27 cellular contexts compared by ENCODE assay signal in genomic region chr9:13550519-13550918, GRCh38.
DNase-seq lines count a peak whose midpoint lies in the region; ATAC-seq, FAIRE-seq and TF ChIP-seq lines count a peak whose summit lies in the region.
"Had no signal": no experiment of that assay in that cellular context is flagged by ENCODE, and none has a peak within 500 bp of the region (broad histone marks: within the 10 kb centered on the region; RNA-seq: fewer than 3 reads in every experiment).

No MANE protein-coding gene starts in this region.

- H3K27me3 ChIP-seq in GM23338 (ENCODE audit: insufficient read depth): no peaks in the 10 kb centered on the region
- H3K27me3 ChIP-seq in hepatocyte: no peaks in the 10 kb centered on the region
- H3K27me3 ChIP-seq: BE2C; BLaER1 treated with 17β-estradiol and CSF1 and Interleukin-3, amounts not matched to agents 10 nM and 100 nM had no signal

- H2AFZ ChIP-seq in GM23338: no peak overlapping the region
- no peak overlapping the region for H2AFZ ChIP-seq in hepatocyte

- H3K4me3 Mint-ChIP-seq in GM23338 (no peak overlapping the region), WTC11 (no peak overlapping the region)
- H3K4me3 Mint-ChIP-seq: CD14-positive monocyte; CD4-positive, alpha-beta T cell; CD8-positive, alpha-beta memory T cell had no signal

- H3F3A ChIP-seq in GM23338 (replicated peaks; ENCODE audit: low read depth): no peaks in the 10 kb centered on the region

- H3K4me1 Mint-ChIP-seq in GM23338 (peaks cover 15% of the 10 kb centered on the region; the same call in 2 of the 3 replicates), WTC11 (peaks cover 34% of the 10 kb centered on the region)
- H3K4me1 Mint-ChIP-seq: CD14-positive monocyte; CD8-positive, alpha-beta memory T cell had no signal

- H3K4me3 ChIP-seq in GM23338 (no peak overlapping the region), hepatocyte (no peak overlapping the region)
- H3K4me3 ChIP-seq: A549; BLaER1 treated with 17β-estradiol and CSF1 and Interleukin-3, amounts not matched to agents 10 nM and 100 nM; GM12878 had no signal

- CTCF ChIA-PET in WTC11 (lab: Charles Lee): interaction anchor here (1.4 kb wide), 1 partner anchor 122 kb away, joined by 4 read pairs; no protein-coding TSS in a partner anchor

- no peak overlapping the region for H3K27ac ChIP-seq in GM23338 (ENCODE audit: low read depth)
- no peak overlapping the region for H3K27ac ChIP-seq in hepatocyte
- H3K27ac ChIP-seq: 22Rv1; A549; BLaER1 treated with 17β-estradiol and CSF1 and Interleukin-3, amounts not matched to agents 10 nM and 100 nM had no signal

- H3K36me3 ChIP-seq in GM23338 (ENCODE audit: insufficient read depth) (no peaks in the 10 kb centered on the region), hepatocyte (replicated peaks; ENCODE audit: insufficient read depth, low read depth) (no peaks in the 10 kb centered on the region)
- H3K36me3 ChIP-seq: BE2C; BLaER1 treated with 17β-estradiol and CSF1 and Interleukin-3, amounts not matched to agents 10 nM and 100 nM had no signal

- H3K36me3 Mint-ChIP-seq in GM23338 (ENCODE audit: low read depth) (no peaks in the 10 kb centered on the region), WTC11 (no peaks in the 10 kb centered on the region)
- H3K36me3 Mint-ChIP-seq: CD14-positive monocyte had no signal

- H3K9me2 ChIP-seq in GM23338 (ENCODE audit: insufficient read depth): no peaks in the 10 kb centered on the region
- no peaks in the 10 kb centered on the region for H3K9me2 ChIP-seq in hepatocyte (replicated peaks; ENCODE audit: insufficient read depth)

- H4K20me1 ChIP-seq in GM23338 (replicated peaks; ENCODE audit: insufficient read depth) (no peaks in the 10 kb centered on the region), hepatocyte (ENCODE audit: insufficient read depth, poor library complexity, severe bottlenecking) (no peaks in the 10 kb centered on the region)
- H4K20me1 ChIP-seq: BLaER1 treated with 17β-estradiol and CSF1 and Interleukin-3, amounts not matched to agents 10 nM and 100 nM had no signal

- 66% methylated on average over 2 of the region's 2 CpGs for WGBS in hepatocyte (ENCODE audit: low lambda C conversion rate, missing lambda C conversion rate)

- H3K79me2 ChIP-seq in GM23338 (replicated peaks; ENCODE audit: insufficient read depth) (no peaks in the 10 kb centered on the region), hepatocyte (no peaks in the 10 kb centered on the region)

- H3K4me1 ChIP-seq in GM23338 (ENCODE audit: insufficient read depth) (no peaks in the 10 kb centered on the region; the same call in 1 of the 2 replicates), hepatocyte (ENCODE audit: insufficient read depth) (no peaks in the 10 kb centered on the region)
- H3K4me1 ChIP-seq: A549 had no signal

- ATAC-seq in GM23338 (peak; percentile 53), WTC11 (peak; percentile 90)
- ATAC-seq: A549, GM12878, HCT116 had no signal

- no peaks in the 10 kb centered on the region for H3K9me3 ChIP-seq in hepatocyte (ENCODE audit: low read depth)
- H3K9me3 ChIP-seq: A549; BE2C; BLaER1 treated with 17β-estradiol and CSF1 and Interleukin-3, amounts not matched to agents 10 nM and 100 nM had no signal

- DNase-seq in GM23338 (ENCODE audit: low spot score): peak; percentile 15
- DNase-seq in NCI-H2171 (lab: John Stamatoyannopoulos, UW): peak; percentile 35
- DNase-seq in NCI-H69 (lab: John Stamatoyannopoulos, UW): peak; percentile 48
- no peak for DNase-seq in WTC11 (ENCODE audit: low spot score)
- DNase-seq in amygdala (lab: John Stamatoyannopoulos, UW): no peak
- no peak for DNase-seq in hepatocyte (ENCODE audit: low spot score)
- DNase-seq in activated CD4-positive, alpha-beta T cell treated with anti-CD3 and anti-CD28 coated beads for 48 hours: no peak
- DNase-seq in HTR-8/SVneo (ENCODE audit: insufficient read length, low spot score): no peak
- DNase-seq: ACHN; AML-193; BE2C; CD4-positive, alpha-beta T cell; CD8-positive, alpha-beta memory T cell; DMS 273 treated with DMSO at 0.1 percent for 48 hours; DMS79; EL; GDM1; H7 had no signal

- H3K27me3 Mint-ChIP-seq in GM23338 (ENCODE audit: insufficient read depth, low read depth, poor library complexity): no peaks in the 10 kb centered on the region
- no peaks in the 10 kb centered on the region for H3K27me3 Mint-ChIP-seq in WTC11 (ENCODE audit: low read depth)
- H3K27me3 Mint-ChIP-seq: CD4-positive, alpha-beta T cell; CD8-positive, alpha-beta memory T cell had no signal

- no peaks in the 10 kb centered on the region for H3K9me3 Mint-ChIP-seq in GM23338
- no peaks in the 10 kb centered on the region for H3K9me3 Mint-ChIP-seq in WTC11

- H3K27ac Mint-ChIP-seq in GM23338 (no peak overlapping the region), WTC11 (no peak overlapping the region)
- H3K27ac Mint-ChIP-seq: CD14-positive monocyte; CD4-positive, alpha-beta T cell; CD8-positive, alpha-beta memory T cell had no signal

- 0 out of 4 replicates have a peak, but pooled peaks of 1 of the 2 experiments have one; percentile 17 for TF ChIP-seq CTCF in GM23338 (conservative IDR thresholded peaks at IDR 0.05; ENCODE audit: low read depth in 2 of 2)
- TF ChIP-seq CTCF in WTC11 (IDR thresholded peaks at IDR 0.05): no peak
- no peak for TF ChIP-seq CTCF in hepatocyte (IDR thresholded peaks at IDR 0.05; ENCODE audit: poor library complexity)

- FAIRE-seq in HTR-8/SVneo (lab: Jason Lieb, UNC): no peak
- FAIRE-seq: A549, D721Med, GM12878, GM19239, H1 had no signal

- POLR2A ChIA-PET in WTC11 (lab: Charles Lee): no interaction called here

- no peak overlapping the region for H3K4me2 ChIP-seq in GM23338
- no peak overlapping the region for H3K4me2 ChIP-seq in hepatocyte
- H3K4me2 ChIP-seq: A549 had no signal

TF ChIP-seq in GM23338, 12 proteins besides CTCF, POLR2A, EP300 and RAD21 (continues in another document):
- TF ChIP-seq ZNF331 (CRISPR knock-in tag; IDR thresholded peaks at IDR 0.05; ENCODE audit: low read depth): no peak
- no peak for TF ChIP-seq JUNB (IDR thresholded peaks at IDR 0.05; ENCODE audit: unreplicated experiment)
- TF ChIP-seq EZH2phosphoT487 (IDR thresholded peaks at IDR 0.05; ENCODE audit: unreplicated experiment): no peak
- no peak for TF ChIP-seq POLR2AphosphoS5 (IDR thresholded peaks at IDR 0.05; ENCODE audit: low read depth)
- TF ChIP-seq ZNF114 (CRISPR knock-in tag; IDR thresholded peaks at IDR 0.05): no peak
- no peak for TF ChIP-seq CREB1 (CRISPR knock-in tag; IDR thresholded peaks at IDR 0.05; ENCODE audit: low read depth)

TF ChIP-seq in WTC11, 78 proteins besides CTCF, POLR2A, EP300 and RAD21:
- no peak for TF ChIP-seq MXD4 (CRISPR knock-in tag; IDR thresholded peaks at IDR 0.05; ENCODE audit: borderline replicate concordance)
- TF ChIP-seq CREB1 (CRISPR knock-in tag; IDR thresholded peaks at IDR 0.05): no peak
- TF ChIP-seq ZNF121 (CRISPR knock-in tag; IDR thresholded peaks at IDR 0.05): no peak
- TF ChIP-seq SOX15 (CRISPR knock-in tag; IDR thresholded peaks at IDR 0.05): no peak
- TF ChIP-seq JUN (CRISPR knock-in tag; IDR thresholded peaks at IDR 0.05): no peak
- no peak for TF ChIP-seq HMGA2 (CRISPR knock-in tag; IDR thresholded peaks at IDR 0.05)
- TF ChIP-seq IRF2 (CRISPR knock-in tag; IDR thresholded peaks at IDR 0.05; ENCODE audit: borderline replicate concordance, low read depth): no peak
- no peak for TF ChIP-seq MYBL2 (CRISPR knock-in tag; IDR thresholded peaks at IDR 0.05)
- no peak for TF ChIP-seq RELA (CRISPR knock-in tag; IDR thresholded peaks at IDR 0.05; ENCODE audit: borderline replicate concordance)
- TF ChIP-seq, protein P1, sequence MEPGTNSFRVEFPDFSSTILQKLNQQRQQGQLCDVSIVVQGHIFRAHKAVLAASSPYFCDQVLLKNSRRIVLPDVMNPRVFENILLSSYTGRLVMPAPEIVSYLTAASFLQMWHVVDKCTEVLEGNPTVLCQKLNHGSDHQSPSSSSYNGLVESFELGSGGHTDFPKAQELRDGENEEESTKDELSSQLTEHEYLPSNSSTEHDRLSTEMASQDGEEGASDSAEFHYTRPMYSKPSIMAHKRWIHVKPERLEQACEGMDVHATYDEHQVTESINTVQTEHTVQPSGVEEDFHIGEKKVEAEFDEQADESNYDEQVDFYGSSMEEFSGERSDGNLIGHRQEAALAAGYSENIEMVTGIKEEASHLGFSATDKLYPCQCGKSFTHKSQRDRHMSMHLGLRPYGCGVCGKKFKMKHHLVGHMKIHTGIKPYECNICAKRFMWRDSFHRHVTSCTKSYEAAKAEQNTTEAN (CRISPR knock-in tag; IDR thresholded peaks at IDR 0.05): no peak
- TF ChIP-seq FOXP1 (CRISPR knock-in tag; IDR thresholded peaks at IDR 0.05; ENCODE audit: borderline replicate concordance): no peak
TF ChIP-seq in WTC11: peak in this region for 0.

Comparison
In these comparisons a context has a peak if more than half of its experiments do, and no peak if none do; other contexts are left out.
1. DNase-seq: peak in GM23338 (single experiment), NCI-H2171 (single experiment) and NCI-H69 (single experiment); none in WTC11 (single experiment), amygdala (0 of 56), hepatocyte (single experiment), activated CD4-positive, alpha-beta T cell treated with anti-CD3 and anti-CD28 coated beads for 48 hours (single experiment) and HTR-8/SVneo (single experiment).